In genomic region chr1:236467327-236467641, GRCh38 we compare ENCODE assay signal across 1 cellular context.
TF ChIP-seq lines count a peak whose summit lies in the region.

No MANE protein-coding gene starts in this region.

TF ChIP-seq in HEK293, 187 proteins besides CTCF, POLR2A, EP300 and RAD21 (continued from another document and continues in another):
- TF ChIP-seq ZNF26 (tag by site-specific recombination; IDR thresholded peaks at IDR 0.05) = no peak
- peak; percentile 17; the same call in 1 of the 2 replicates for TF ChIP-seq ZXDB (tag by site-specific recombination; IDR thresholded peaks at IDR 0.05)
- TF ChIP-seq ZBTB21 (tag by site-specific recombination; IDR thresholded peaks at IDR 0.05) = no peak
- TF ChIP-seq MYNN (tag by site-specific recombination; IDR thresholded peaks at IDR 0.05; ENCODE audit: borderline replicate concordance) = no peak
- TF ChIP-seq ZNF624 (tag by site-specific recombination; IDR thresholded peaks at IDR 0.05) = no peak
- TF ChIP-seq ZNF449 (tag by site-specific recombination; IDR thresholded peaks at IDR 0.05) = no peak
- TF ChIP-seq ZBTB6 (tag by site-specific recombination; IDR thresholded peaks at IDR 0.05) = no peak
- no peak for TF ChIP-seq ZNF140 (tag by site-specific recombination; IDR thresholded peaks at IDR 0.05)
- TF ChIP-seq ZNF423 (tag by site-specific recombination; IDR thresholded peaks at IDR 0.05) = no peak
- no peak for TF ChIP-seq REPIN1 (tag by site-specific recombination; IDR thresholded peaks at IDR 0.05; ENCODE audit: low read depth)
- no peak for TF ChIP-seq ZNF704 (tag by site-specific recombination; IDR thresholded peaks at IDR 0.05)
- no peak for TF ChIP-seq ZNF777 (tag by site-specific recombination; IDR thresholded peaks at IDR 0.05; ENCODE audit: borderline replicate concordance)
- TF ChIP-seq ZNF561 (tag by site-specific recombination; IDR thresholded peaks at IDR 0.05; ENCODE audit: borderline replicate concordance) = no peak
- TF ChIP-seq RBAK (tag by site-specific recombination; IDR thresholded peaks at IDR 0.05) = no peak
- TF ChIP-seq ZNF202 (tag by site-specific recombination; IDR thresholded peaks at IDR 0.05; ENCODE audit: borderline replicate concordance) = no peak
- TF ChIP-seq HIC1 (tag by site-specific recombination; IDR thresholded peaks at IDR 0.05) = no peak
- TF ChIP-seq, protein P1, sequence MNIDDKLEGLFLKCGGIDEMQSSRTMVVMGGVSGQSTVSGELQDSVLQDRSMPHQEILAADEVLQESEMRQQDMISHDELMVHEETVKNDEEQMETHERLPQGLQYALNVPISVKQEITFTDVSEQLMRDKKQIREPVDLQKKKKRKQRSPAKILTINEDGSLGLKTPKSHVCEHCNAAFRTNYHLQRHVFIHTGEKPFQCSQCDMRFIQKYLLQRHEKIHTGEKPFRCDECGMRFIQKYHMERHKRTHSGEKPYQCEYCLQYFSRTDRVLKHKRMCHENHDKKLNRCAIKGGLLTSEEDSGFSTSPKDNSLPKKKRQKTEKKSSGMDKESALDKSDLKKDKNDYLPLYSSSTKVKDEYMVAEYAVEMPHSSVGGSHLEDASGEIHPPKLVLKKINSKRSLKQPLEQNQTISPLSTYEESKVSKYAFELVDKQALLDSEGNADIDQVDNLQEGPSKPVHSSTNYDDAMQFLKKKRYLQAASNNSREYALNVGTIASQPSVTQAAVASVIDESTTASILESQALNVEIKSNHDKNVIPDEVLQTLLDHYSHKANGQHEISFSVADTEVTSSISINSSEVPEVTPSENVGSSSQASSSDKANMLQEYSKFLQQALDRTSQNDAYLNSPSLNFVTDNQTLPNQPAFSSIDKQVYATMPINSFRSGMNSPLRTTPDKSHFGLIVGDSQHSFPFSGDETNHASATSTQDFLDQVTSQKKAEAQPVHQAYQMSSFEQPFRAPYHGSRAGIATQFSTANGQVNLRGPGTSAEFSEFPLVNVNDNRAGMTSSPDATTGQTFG (tag by site-specific recombination; IDR thresholded peaks at IDR 0.05; ENCODE audit: borderline replicate concordance) = no peak
- TF ChIP-seq, protein P2, sequence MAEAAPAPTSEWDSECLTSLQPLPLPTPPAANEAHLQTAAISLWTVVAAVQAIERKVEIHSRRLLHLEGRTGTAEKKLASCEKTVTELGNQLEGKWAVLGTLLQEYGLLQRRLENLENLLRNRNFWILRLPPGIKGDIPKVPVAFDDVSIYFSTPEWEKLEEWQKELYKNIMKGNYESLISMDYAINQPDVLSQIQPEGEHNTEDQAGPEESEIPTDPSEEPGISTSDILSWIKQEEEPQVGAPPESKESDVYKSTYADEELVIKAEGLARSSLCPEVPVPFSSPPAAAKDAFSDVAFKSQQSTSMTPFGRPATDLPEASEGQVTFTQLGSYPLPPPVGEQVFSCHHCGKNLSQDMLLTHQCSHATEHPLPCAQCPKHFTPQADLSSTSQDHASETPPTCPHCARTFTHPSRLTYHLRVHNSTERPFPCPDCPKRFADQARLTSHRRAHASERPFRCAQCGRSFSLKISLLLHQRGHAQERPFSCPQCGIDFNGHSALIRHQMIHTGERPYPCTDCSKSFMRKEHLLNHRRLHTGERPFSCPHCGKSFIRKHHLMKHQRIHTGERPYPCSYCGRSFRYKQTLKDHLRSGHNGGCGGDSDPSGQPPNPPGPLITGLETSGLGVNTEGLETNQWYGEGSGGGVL (tag by site-specific recombination; IDR thresholded peaks at IDR 0.05) = peak; percentile 44
- TF ChIP-seq ZBTB17 (tag by site-specific recombination; IDR thresholded peaks at IDR 0.05) = no peak
- TF ChIP-seq ZNF510 (tag by site-specific recombination; IDR thresholded peaks at IDR 0.05; ENCODE audit: insufficient replicate concordance) = no peak
- TF ChIP-seq GLIS1 (tag by site-specific recombination; IDR thresholded peaks at IDR 0.05) = no peak
- no peak for TF ChIP-seq GFI1B (tag by site-specific recombination; IDR thresholded peaks at IDR 0.05)
- TF ChIP-seq, protein P3, sequence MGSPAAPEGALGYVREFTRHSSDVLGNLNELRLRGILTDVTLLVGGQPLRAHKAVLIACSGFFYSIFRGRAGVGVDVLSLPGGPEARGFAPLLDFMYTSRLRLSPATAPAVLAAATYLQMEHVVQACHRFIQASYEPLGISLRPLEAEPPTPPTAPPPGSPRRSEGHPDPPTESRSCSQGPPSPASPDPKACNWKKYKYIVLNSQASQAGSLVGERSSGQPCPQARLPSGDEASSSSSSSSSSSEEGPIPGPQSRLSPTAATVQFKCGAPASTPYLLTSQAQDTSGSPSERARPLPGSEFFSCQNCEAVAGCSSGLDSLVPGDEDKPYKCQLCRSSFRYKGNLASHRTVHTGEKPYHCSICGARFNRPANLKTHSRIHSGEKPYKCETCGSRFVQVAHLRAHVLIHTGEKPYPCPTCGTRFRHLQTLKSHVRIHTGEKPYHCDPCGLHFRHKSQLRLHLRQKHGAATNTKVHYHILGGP (tag by site-specific recombination; IDR thresholded peaks at IDR 0.05) = 0 out of 2 replicates have a peak, but pooled peaks have one; percentile 9
- peak; percentile 39; the same call in 1 of the 2 replicates for TF ChIP-seq SP7 (tag by site-specific recombination; IDR thresholded peaks at IDR 0.05)
- TF ChIP-seq ZNF138 (tag by site-specific recombination; IDR thresholded peaks at IDR 0.05; ENCODE audit: borderline replicate concordance) = no peak
- no peak for TF ChIP-seq ZNF585B (tag by site-specific recombination; IDR thresholded peaks at IDR 0.05)
- TF ChIP-seq ZNF274 (IDR thresholded peaks at IDR 0.05; ENCODE audit: low read length) = no peak
- TF ChIP-seq ZNF274 (tag by site-specific recombination; IDR thresholded peaks at IDR 0.05; ENCODE audit: borderline replicate concordance) = no peak
- no peak for TF ChIP-seq ZNF580 (tag by site-specific recombination; IDR thresholded peaks at IDR 0.05)
- TF ChIP-seq BCL11B (tag by site-specific recombination; IDR thresholded peaks at IDR 0.05; ENCODE audit: low read depth) = no peak
- no peak for TF ChIP-seq ZNF416 (tag by site-specific recombination; IDR thresholded peaks at IDR 0.05)
- no peak for TF ChIP-seq ZSCAN23 (tag by site-specific recombination; IDR thresholded peaks at IDR 0.05)
- TF ChIP-seq PBX3 (CRISPR knock-in tag; IDR thresholded peaks at IDR 0.05) = no peak
- TF ChIP-seq ZNF391 (tag by site-specific recombination; IDR thresholded peaks at IDR 0.05; ENCODE audit: borderline replicate concordance, low read depth) = no peak
- TF ChIP-seq, protein P4, sequence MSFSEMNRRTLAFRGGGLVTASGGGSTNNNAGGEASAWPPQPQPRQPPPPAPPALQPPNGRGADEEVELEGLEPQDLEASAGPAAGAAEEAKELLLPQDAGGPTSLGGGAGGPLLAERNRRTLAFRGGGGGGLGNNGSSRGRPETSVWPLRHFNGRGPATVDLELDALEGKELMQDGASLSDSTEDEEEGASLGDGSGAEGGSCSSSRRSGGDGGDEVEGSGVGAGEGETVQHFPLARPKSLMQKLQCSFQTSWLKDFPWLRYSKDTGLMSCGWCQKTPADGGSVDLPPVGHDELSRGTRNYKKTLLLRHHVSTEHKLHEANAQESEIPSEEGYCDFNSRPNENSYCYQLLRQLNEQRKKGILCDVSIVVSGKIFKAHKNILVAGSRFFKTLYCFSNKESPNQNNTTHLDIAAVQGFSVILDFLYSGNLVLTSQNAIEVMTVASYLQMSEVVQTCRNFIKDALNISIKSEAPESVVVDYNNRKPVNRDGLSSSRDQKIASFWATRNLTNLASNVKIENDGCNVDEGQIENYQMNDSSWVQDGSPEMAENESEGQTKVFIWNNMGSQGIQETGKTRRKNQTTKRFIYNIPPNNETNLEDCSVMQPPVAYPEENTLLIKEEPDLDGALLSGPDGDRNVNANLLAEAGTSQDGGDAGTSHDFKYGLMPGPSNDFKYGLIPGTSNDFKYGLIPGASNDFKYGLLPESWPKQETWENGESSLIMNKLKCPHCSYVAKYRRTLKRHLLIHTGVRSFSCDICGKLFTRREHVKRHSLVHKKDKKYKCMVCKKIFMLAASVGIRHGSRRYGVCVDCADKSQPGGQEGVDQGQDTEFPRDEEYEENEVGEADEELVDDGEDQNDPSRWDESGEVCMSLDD (tag by site-specific recombination; IDR thresholded peaks at IDR 0.05) = no peak
- TF ChIP-seq ZNF571 (tag by site-specific recombination; IDR thresholded peaks at IDR 0.05) = no peak
- no peak for TF ChIP-seq PRDM1 (tag by site-specific recombination; IDR thresholded peaks at IDR 0.05)
- TF ChIP-seq KLF8 (tag by site-specific recombination; IDR thresholded peaks at IDR 0.05) = no peak
- TF ChIP-seq ZNF660 (tag by site-specific recombination; IDR thresholded peaks at IDR 0.05) = no peak
- TF ChIP-seq ZFHX2 (tag by site-specific recombination; conservative IDR thresholded peaks at IDR 0.05) = no peak
- TF ChIP-seq ZSCAN4 (tag by site-specific recombination; IDR thresholded peaks at IDR 0.05) = peak; percentile 97
